Comparison of ENCODE assay signal across 13 cellular contexts in the genomic region with DNA sequence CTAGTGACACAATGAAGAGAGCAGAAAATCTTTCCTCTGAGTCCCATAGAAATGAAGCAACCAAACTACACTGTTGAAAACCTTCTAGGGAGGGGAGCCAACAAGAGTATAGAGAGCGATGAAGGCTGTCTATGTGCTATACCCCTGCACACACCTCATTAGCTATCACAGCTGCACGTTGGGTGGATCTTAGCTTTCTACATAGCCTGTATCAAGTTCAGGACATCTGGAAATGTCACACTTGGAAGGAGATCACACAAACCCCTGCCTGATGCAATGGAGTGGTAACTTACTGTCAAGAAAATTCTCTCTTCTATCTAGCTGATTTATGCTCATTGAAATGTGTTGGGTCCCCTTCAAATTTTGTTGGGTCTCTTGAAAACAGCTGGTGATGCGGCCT.
"Had no signal": no experiment of that assay in that cellular context is flagged by ENCODE, and none has a peak within 500 bp of the region (broad histone marks: within the 10 kb centered on the region; RNA-seq: fewer than 3 reads in every experiment).

No MANE protein-coding gene starts in this region.

- H3K79me2 ChIP-seq: hepatocyte had no signal

- H3K27me3 ChIP-seq: colonic mucosa, hepatocyte, right atrium auricular region, sigmoid colon had no signal

- H3K4me3 ChIP-seq: colonic mucosa, hepatocyte, right atrium auricular region, sigmoid colon, skin epidermis had no signal

- H3K36me3 Mint-ChIP-seq: naive thymus-derived CD4-positive, alpha-beta T cell had no signal

- H3K4me1 ChIP-seq: colonic mucosa, right atrium auricular region, sigmoid colon had no signal

- H3K27ac Mint-ChIP-seq: naive thymus-derived CD4-positive, alpha-beta T cell; nephron progenitor cell had no signal

- DNase-seq: colonic mucosa; dermis blood vessel endothelial cell; head of caudate nucleus; left colon; naive thymus-derived CD4-positive, alpha-beta T cell; nephron progenitor cell; posterior cingulate gyrus; sigmoid colon; stimulated activated CD4-positive, alpha-beta T cell treated with anti-CD3 and anti-CD28 coated beads, Interleukin-12 subunit alpha, Interleukin-12 subunit beta, amount 100 ng/mL, for 4 hours; stimulated activated naive CD4-positive, alpha-beta T cell treated with Interleukin-2 at 50 U/mL for 16 hours had no signal

- H3K4me1 Mint-ChIP-seq: naive thymus-derived CD4-positive, alpha-beta T cell had no signal

- H3K4me2 ChIP-seq: hepatocyte had no signal

- H2AFZ ChIP-seq: hepatocyte had no signal

- H3K4me3 Mint-ChIP-seq: naive thymus-derived CD4-positive, alpha-beta T cell; nephron progenitor cell had no signal

- H3K27ac ChIP-seq: colonic mucosa, hepatocyte, right atrium auricular region, sigmoid colon had no signal

- ATAC-seq: left colon; naive thymus-derived CD4-positive, alpha-beta T cell had no signal

- H3K36me3 ChIP-seq: colonic mucosa, right atrium auricular region, sigmoid colon had no signal
